1 cellular context compared by ENCODE assay signal in the genomic region with DNA sequence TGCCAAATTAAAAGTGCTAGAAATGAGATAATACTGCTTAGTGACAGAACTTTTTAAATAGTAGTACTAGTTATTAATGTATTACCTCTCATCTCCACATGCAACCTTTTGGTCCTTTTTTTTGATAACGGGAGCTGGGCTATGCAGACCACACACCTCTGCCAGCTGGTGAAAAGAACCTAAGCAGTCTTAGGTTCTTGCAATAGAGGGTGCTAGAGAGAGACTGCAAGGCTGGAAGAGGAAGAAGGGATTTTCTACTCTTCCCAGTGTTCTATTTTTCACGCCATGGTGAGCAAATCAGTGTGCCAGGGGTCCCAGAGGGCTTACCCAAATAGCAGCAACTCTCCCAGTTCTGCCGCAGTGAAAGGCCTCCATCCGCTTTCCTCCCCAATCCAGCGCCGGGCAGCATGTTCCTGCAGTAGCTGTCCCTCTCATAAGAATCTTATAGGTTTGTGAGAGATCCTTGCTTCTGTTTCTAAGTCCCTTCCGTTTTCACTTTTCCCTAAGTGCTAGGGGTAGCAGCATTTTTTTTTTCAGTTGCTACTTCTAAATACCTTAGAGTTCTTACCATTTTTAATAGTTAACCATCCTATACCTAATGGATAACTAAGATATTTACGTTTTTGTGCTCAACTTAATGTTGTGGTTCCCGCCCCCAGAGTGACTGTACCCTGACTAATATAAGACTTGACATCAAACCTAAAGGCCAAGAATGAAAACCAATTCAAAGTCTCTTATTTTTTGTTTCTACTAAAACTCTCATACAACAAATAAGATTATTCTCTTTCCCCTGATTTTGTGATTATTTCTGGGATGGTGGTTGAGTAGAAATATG.
TF ChIP-seq lines count a peak whose summit lies in the region.

No MANE protein-coding gene starts in this region.

TF ChIP-seq in WTC11, 78 proteins besides CTCF, POLR2A, EP300 and RAD21 (continued from another document):
- TF ChIP-seq, protein P1, sequence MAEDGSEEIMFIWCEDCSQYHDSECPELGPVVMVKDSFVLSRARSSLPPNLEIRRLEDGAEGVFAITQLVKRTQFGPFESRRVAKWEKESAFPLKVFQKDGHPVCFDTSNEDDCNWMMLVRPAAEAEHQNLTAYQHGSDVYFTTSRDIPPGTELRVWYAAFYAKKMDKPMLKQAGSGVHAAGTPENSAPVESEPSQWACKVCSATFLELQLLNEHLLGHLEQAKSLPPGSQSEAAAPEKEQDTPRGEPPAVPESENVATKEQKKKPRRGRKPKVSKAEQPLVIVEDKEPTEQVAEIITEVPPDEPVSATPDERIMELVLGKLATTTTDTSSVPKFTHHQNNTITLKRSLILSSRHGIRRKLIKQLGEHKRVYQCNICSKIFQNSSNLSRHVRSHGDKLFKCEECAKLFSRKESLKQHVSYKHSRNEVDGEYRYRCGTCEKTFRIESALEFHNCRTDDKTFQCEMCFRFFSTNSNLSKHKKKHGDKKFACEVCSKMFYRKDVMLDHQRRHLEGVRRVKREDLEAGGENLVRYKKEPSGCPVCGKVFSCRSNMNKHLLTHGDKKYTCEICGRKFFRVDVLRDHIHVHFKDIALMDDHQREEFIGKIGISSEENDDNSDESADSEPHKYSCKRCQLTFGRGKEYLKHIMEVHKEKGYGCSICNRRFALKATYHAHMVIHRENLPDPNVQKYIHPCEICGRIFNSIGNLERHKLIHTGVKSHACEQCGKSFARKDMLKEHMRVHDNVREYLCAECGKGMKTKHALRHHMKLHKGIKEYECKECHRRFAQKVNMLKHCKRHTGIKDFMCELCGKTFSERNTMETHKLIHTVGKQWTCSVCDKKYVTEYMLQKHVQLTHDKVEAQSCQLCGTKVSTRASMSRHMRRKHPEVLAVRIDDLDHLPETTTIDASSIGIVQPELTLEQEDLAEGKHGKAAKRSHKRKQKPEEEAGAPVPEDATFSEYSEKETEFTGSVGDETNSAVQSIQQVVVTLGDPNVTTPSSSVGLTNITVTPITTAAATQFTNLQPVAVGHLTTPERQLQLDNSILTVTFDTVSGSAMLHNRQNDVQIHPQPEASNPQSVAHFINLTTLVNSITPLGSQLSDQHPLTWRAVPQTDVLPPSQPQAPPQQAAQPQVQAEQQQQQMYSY (CRISPR knock-in tag; IDR thresholded peaks at IDR 0.05) = no peak
- TF ChIP-seq, protein P2, sequence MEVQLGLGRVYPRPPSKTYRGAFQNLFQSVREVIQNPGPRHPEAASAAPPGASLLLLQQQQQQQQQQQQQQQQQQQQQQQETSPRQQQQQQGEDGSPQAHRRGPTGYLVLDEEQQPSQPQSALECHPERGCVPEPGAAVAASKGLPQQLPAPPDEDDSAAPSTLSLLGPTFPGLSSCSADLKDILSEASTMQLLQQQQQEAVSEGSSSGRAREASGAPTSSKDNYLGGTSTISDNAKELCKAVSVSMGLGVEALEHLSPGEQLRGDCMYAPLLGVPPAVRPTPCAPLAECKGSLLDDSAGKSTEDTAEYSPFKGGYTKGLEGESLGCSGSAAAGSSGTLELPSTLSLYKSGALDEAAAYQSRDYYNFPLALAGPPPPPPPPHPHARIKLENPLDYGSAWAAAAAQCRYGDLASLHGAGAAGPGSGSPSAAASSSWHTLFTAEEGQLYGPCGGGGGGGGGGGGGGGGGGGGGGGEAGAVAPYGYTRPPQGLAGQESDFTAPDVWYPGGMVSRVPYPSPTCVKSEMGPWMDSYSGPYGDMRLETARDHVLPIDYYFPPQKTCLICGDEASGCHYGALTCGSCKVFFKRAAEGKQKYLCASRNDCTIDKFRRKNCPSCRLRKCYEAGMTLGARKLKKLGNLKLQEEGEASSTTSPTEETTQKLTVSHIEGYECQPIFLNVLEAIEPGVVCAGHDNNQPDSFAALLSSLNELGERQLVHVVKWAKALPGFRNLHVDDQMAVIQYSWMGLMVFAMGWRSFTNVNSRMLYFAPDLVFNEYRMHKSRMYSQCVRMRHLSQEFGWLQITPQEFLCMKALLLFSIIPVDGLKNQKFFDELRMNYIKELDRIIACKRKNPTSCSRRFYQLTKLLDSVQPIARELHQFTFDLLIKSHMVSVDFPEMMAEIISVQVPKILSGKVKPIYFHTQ (CRISPR knock-in tag; IDR thresholded peaks at IDR 0.05) = no peak
- TF ChIP-seq GRHL2 (CRISPR knock-in tag; IDR thresholded peaks at IDR 0.05; ENCODE audit: insufficient replicate concordance, severe bottlenecking) (no peak), ZNF232 (CRISPR knock-in tag; IDR thresholded peaks at IDR 0.05) (no peak), SP1 (CRISPR knock-in tag; conservative IDR thresholded peaks at IDR 0.05) (no peak), FOXJ3 (CRISPR knock-in tag; IDR thresholded peaks at IDR 0.05; ENCODE audit: borderline replicate concordance) (no peak), TEAD1 (CRISPR knock-in tag; IDR thresholded peaks at IDR 0.05) (no peak)
- TF ChIP-seq, protein P3, sequence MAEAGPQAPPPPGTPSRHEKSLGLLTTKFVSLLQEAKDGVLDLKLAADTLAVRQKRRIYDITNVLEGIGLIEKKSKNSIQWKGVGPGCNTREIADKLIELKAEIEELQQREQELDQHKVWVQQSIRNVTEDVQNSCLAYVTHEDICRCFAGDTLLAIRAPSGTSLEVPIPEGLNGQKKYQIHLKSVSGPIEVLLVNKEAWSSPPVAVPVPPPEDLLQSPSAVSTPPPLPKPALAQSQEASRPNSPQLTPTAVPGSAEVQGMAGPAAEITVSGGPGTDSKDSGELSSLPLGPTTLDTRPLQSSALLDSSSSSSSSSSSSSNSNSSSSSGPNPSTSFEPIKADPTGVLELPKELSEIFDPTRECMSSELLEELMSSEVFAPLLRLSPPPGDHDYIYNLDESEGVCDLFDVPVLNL (CRISPR knock-in tag; IDR thresholded peaks at IDR 0.05; ENCODE audit: borderline replicate concordance, low read depth) = no peak
